Comparison of ENCODE assay signal across 8 cellular contexts in genomic region chr3:32438596-32439344, GRCh38. TPM values are rescaled to one million over a fixed set of nuclear protein-coding genes. Genes with fewer than 3 reads are reported as not detected.
DNase-seq lines count a peak whose midpoint lies in the region; ATAC-seq and TF ChIP-seq lines count a peak whose summit lies in the region.

No MANE protein-coding gene starts in this region.

- DNase-seq in activated T-cell treated with anti-CD3 and anti-CD28 coated beads, Interleukin-2, amount 50 U/mL, for 4 hours, result no peak
- no peak for DNase-seq in activated T-cell treated with anti-CD3 and anti-CD28 coated beads, Interleukin-2, amount 50 U/mL, for 1 hour
- DNase-seq in WTC11 (ENCODE audit: low spot score) (no peak), osteoblast (ENCODE audit: insufficient read length, low spot score, missing footprints) (peak; percentile 19), AG08396 (ENCODE audit: low spot score) (no peak), mesendoderm (no peak), NCI-H524 treated with DMSO at 0.1 percent for 48 hours (lab: John Stamatoyannopoulos, UW) (no peak)

- peak overlapping the region; percentile 2 for H3K4me3 Mint-ChIP-seq in activated T-cell treated with anti-CD3 and anti-CD28 coated beads, Interleukin-2, amount 50 U/mL, for 4 hours
- H3K4me3 Mint-ChIP-seq in WTC11, result no peak overlapping the region

- H3K79me2 ChIP-seq in osteoblast (ENCODE audit: insufficient read depth, low read length), result peaks cover 8% of the 10 kb centered on the region
- peaks cover 2% of the 10 kb centered on the region for H3K79me2 ChIP-seq in mesendoderm (ENCODE audit: control insufficient read depth, insufficient read depth, low read length)

- no peak overlapping the region for H2BK15ac ChIP-seq in mesendoderm (replicated peaks; ENCODE audit: low read depth)

- H3K27me3 ChIP-seq in osteoblast (ENCODE audit: insufficient read depth, low read length) (no peaks in the 10 kb centered on the region), mesendoderm (ENCODE audit: insufficient read depth, low read length, poor library complexity) (no peaks in the 10 kb centered on the region)

- TF ChIP-seq CTCF in WTC11 (IDR thresholded peaks at IDR 0.05) (no peak), osteoblast (IDR thresholded peaks at IDR 0.05; ENCODE audit: extremely low read depth, low read depth, low read length) (no peak)

- peak overlapping the region; percentile 64; the same call in 1 of the 2 replicates for H3K27ac Mint-ChIP-seq in WTC11

- no peaks in the 10 kb centered on the region for H3K36me3 ChIP-seq in osteoblast (ENCODE audit: insufficient read depth, low read length)
- no peaks in the 10 kb centered on the region for H3K36me3 ChIP-seq in mesendoderm (ENCODE audit: control insufficient read depth, insufficient read depth, low read length)

- H3K18ac ChIP-seq in mesendoderm (ENCODE audit: low read length), result no peak overlapping the region

- ATAC-seq in activated T-cell treated with anti-CD3 and anti-CD28 coated beads, Interleukin-2, amount 50 U/mL, for 4 hours, result peak; percentile 82 to 90
- ATAC-seq in HG02798 (IDR thresholded peaks at IDR 0.05; ENCODE audit: poor library complexity, unreplicated experiment) (peak; percentile 96), WTC11 (no peak)

- peaks cover 7% of the 10 kb centered on the region for H3K79me1 ChIP-seq in mesendoderm (ENCODE audit: low read length)

- no peak overlapping the region for H3K4ac ChIP-seq in mesendoderm (ENCODE audit: low read depth, low read length)

- no peak overlapping the region for H3K27ac ChIP-seq in osteoblast (ENCODE audit: low read depth, low read length)
- H3K27ac ChIP-seq in mesendoderm (ENCODE audit: low read depth, low read length), result no peak overlapping the region

- H3K4me3 ChIP-seq in osteoblast (ENCODE audit: insufficient read depth, low read length) (no peak overlapping the region), mesendoderm (ENCODE audit: low read length) (no peak overlapping the region)

- H3K4me2 ChIP-seq in osteoblast (ENCODE audit: insufficient read depth, low read length) (no peak overlapping the region), mesendoderm (ENCODE audit: low read length) (no peak overlapping the region)

- no peaks in the 10 kb centered on the region for H3K9me3 ChIP-seq in osteoblast (ENCODE audit: low read depth, low read length)

- H3K36me3 Mint-ChIP-seq in activated T-cell treated with anti-CD3 and anti-CD28 coated beads, Interleukin-2, amount 50 U/mL, for 4 hours (ENCODE audit: insufficient read depth), result peaks cover 14% of the 10 kb centered on the region
- peaks cover 10% of the 10 kb centered on the region; the same call in 1 of the 2 replicates for H3K36me3 Mint-ChIP-seq in WTC11

- H2AFZ ChIP-seq in osteoblast (ENCODE audit: low read length), result no peak overlapping the region

- H3K23ac ChIP-seq in mesendoderm (ENCODE audit: low read length), result no peak overlapping the region

- H2BK5ac ChIP-seq in mesendoderm (ENCODE audit: low read length), result no peak overlapping the region

- no peak overlapping the region for H3K56ac ChIP-seq in mesendoderm (ENCODE audit: low read length)

- H3K4me1 Mint-ChIP-seq in activated T-cell treated with anti-CD3 and anti-CD28 coated beads, Interleukin-2, amount 50 U/mL, for 4 hours (ENCODE audit: low read depth), result peaks cover 74% of the 10 kb centered on the region
- peaks cover 16% of the 10 kb centered on the region for H3K4me1 Mint-ChIP-seq in WTC11

- H4K8ac ChIP-seq in mesendoderm (ENCODE audit: low read depth, low read length), result no peak overlapping the region

- no CpG with 5 or more reads among the region's 10 CpGs for WGBS in mesendoderm (ENCODE audit: extremely low coverage, insufficient coverage, low lambda C conversion rate)

- POLR2A ChIA-PET in WTC11 (lab: Charles Lee), result no interaction called here

- H4K5ac ChIP-seq in mesendoderm (ENCODE audit: low read length), result no peak overlapping the region

- H2AK5ac ChIP-seq in mesendoderm (ENCODE audit: low read length), result no peak overlapping the region

- H3K9me3 Mint-ChIP-seq in activated T-cell treated with anti-CD3 and anti-CD28 coated beads, Interleukin-2, amount 50 U/mL, for 4 hours, result no peaks in the 10 kb centered on the region
- no peaks in the 10 kb centered on the region for H3K9me3 Mint-ChIP-seq in WTC11

- H3K27me3 Mint-ChIP-seq in activated T-cell treated with anti-CD3 and anti-CD28 coated beads, Interleukin-2, amount 50 U/mL, for 4 hours (ENCODE audit: low read depth), result no peaks in the 10 kb centered on the region
- no peaks in the 10 kb centered on the region for H3K27me3 Mint-ChIP-seq in WTC11 (ENCODE audit: low read depth)

- peaks cover 16% of the 10 kb centered on the region for H3K4me1 ChIP-seq in osteoblast (ENCODE audit: insufficient read depth, low read length)
- H3K4me1 ChIP-seq in mesendoderm (ENCODE audit: control insufficient read depth, low read depth, low read length), result no peaks in the 10 kb centered on the region

- CTCF ChIA-PET in WTC11 (lab: Charles Lee), result interaction anchor here (0.5 to 0.9 kb wide), 2 partner anchors 29 to 635 kb away, joined by 3 to 4 read pairs; no protein-coding TSS in a partner anchor

- no peak overlapping the region for H2BK120ac ChIP-seq in mesendoderm (ENCODE audit: low read depth, low read length)

- no peak overlapping the region for H3K9ac ChIP-seq in mesendoderm (ENCODE audit: low read length)

- no peaks in the 10 kb centered on the region for H4K20me1 ChIP-seq in osteoblast (ENCODE audit: insufficient read depth, low read length)

TF ChIP-seq in WTC11, 78 proteins besides CTCF, POLR2A, EP300 and RAD21 (continues in another document):
- TF ChIP-seq, protein P1, sequence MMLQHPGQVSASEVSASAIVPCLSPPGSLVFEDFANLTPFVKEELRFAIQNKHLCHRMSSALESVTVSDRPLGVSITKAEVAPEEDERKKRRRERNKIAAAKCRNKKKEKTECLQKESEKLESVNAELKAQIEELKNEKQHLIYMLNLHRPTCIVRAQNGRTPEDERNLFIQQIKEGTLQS (CRISPR knock-in tag; conservative IDR thresholded peaks at IDR 0.05), result no peak
- TF ChIP-seq, protein P2, sequence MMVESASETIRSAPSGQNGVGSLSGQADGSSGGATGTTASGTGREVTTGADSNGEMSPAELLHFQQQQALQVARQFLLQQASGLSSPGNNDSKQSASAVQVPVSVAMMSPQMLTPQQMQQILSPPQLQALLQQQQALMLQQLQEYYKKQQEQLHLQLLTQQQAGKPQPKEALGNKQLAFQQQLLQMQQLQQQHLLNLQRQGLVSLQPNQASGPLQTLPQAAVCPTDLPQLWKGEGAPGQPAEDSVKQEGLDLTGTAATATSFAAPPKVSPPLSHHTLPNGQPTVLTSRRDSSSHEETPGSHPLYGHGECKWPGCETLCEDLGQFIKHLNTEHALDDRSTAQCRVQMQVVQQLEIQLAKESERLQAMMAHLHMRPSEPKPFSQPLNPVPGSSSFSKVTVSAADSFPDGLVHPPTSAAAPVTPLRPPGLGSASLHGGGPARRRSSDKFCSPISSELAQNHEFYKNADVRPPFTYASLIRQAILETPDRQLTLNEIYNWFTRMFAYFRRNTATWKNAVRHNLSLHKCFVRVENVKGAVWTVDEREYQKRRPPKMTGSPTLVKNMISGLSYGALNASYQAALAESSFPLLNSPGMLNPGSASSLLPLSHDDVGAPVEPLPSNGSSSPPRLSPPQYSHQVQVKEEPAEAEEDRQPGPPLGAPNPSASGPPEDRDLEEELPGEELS (CRISPR knock-in tag; IDR thresholded peaks at IDR 0.05), result no peak
- TF ChIP-seq OVOL2 (CRISPR knock-in tag; IDR thresholded peaks at IDR 0.05; ENCODE audit: borderline replicate concordance) (no peak), HMGA2 (CRISPR knock-in tag; IDR thresholded peaks at IDR 0.05) (no peak), MXD4 (CRISPR knock-in tag; IDR thresholded peaks at IDR 0.05; ENCODE audit: borderline replicate concordance) (no peak), TEAD1 (CRISPR knock-in tag; IDR thresholded peaks at IDR 0.05) (no peak), MAX (CRISPR knock-in tag; IDR thresholded peaks at IDR 0.05) (no peak), AR (CRISPR knock-in tag; IDR thresholded peaks at IDR 0.05) (no peak), NR2C2 (CRISPR knock-in tag; IDR thresholded peaks at IDR 0.05) (no peak)
- TF ChIP-seq, protein P3, sequence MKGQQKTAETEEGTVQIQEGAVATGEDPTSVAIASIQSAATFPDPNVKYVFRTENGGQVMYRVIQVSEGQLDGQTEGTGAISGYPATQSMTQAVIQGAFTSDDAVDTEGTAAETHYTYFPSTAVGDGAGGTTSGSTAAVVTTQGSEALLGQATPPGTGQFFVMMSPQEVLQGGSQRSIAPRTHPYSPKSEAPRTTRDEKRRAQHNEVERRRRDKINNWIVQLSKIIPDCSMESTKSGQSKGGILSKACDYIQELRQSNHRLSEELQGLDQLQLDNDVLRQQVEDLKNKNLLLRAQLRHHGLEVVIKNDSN (CRISPR knock-in tag; IDR thresholded peaks at IDR 0.05), result no peak

RNA-seq across cellular contexts. Expression of gene CMTM7, which starts 47.1 kb away (rescaled TPM):
- total RNA-seq in activated T-cell treated with anti-CD3 and anti-CD28 coated beads, Interleukin-2, amount 50 U/mL, for 4 hours, result 10 to 100 TPM; 19.1 to 23.2 (median 21.3) TPM
- 19.9 to 24.0 TPM (median 23.4 TPM) in 3 replicates for total RNA-seq in WTC11 (2021)
- 7.2 and 10.0 TPM in 2 replicates for total RNA-seq in osteoblast
- polyA plus RNA-seq in mesendoderm (2013, experiment 1 of 2), result 62.8 TPM
- 61.0 TPM for polyA plus RNA-seq in mesendoderm (2013, experiment 2 of 2)
